Comparison of ENCODE assay signal across 8 cellular contexts in the genomic region with DNA sequence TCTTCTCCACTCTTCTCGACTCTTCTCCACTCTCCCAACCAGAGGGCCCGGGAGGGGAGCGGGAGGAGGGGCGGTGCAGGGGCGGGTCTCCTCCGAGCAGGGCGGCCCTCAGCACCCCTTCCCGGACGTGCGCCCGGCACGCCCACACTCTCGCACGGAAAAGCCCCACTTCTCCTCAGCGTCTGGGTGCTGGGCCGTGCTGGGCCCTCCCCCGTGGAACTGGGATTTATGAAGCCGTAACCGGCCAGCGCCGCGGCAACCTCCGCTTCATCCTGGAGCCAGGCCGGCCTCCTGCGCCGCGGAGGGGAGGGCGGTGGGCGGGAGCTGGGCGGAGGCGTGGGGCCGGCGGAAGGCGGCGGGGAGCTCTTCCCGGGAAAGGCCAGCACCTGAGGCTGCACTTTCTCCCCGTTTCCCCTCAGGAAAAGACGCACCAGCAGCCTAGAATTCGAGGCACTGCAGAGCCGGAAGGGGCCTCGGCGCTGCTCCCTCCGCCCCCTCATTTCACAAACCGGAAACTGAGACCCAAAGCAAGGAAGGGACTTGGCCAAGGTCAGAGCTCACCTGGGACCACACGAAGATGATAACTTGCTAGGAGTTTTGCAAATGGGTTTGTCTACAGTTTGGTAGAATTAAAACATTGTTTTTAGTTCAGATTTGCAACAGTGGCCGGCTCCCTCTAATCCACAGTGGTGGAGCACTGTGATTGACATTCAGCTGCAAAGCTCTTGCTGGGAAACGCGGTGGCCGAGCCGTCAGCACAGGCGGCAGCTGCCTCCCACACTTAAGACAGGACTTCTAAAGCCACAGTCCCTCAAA. TPM values are rescaled to one million over a fixed set of nuclear protein-coding genes. Genes with fewer than 3 reads are reported as not detected.
A peak's percentile ranks its signal among the peaks of the same experiment; 100 is the strongest.
DNase-seq lines count a peak whose midpoint lies in the region; ATAC-seq and TF ChIP-seq lines count a peak whose summit lies in the region.

No MANE protein-coding gene starts in this region.

- H3K9me3 ChIP-seq in SJCRH30 (replicated peaks) (no peaks in the 10 kb centered on the region), ascending aorta (no peaks in the 10 kb centered on the region)

- peak overlapping the region; percentile 62 for H3K4me3 ChIP-seq in AG04449 (ENCODE audit: low read depth, low read length)
- H3K4me3 ChIP-seq in SJCRH30 = peak overlapping the region; percentile 62
- peak overlapping the region; percentile 58 to 70 for H3K4me3 ChIP-seq in ascending aorta

- TF ChIP-seq CTCF in AG04449 (IDR thresholded peaks at IDR 0.05; ENCODE audit: insufficient read depth, low read length, missing control alignments) = no peak
- TF ChIP-seq CTCF in ascending aorta (IDR thresholded peaks at IDR 0.05) = no peak

- DNase-seq in AG04449 (ENCODE audit: low read depth, low spot score) (no peak), SJCRH30 (peak; percentile 43 to 55), ascending aorta (ENCODE audit: low spot score in 2 of 2) (peak in 1 of 2 donors; percentile 86), hepatic stellate cell (ENCODE audit: low spot score) (peak; percentile 77), sciatic nerve (ENCODE audit: low spot score) (peak; percentile 90), inferior parietal cortex (ENCODE audit: extremely low spot score) (no peak)

- H3K27me3 ChIP-seq in SJCRH30 (no peaks in the 10 kb centered on the region), ascending aorta (no peaks in the 10 kb centered on the region)

- POLR2A ChIA-PET in AG04449 (lab: Yijun Ruan, JAX) = no interaction called here

- ATAC-seq in GM18909 (IDR thresholded peaks at IDR 0.05; ENCODE audit: poor library complexity, unreplicated experiment) (peak; percentile 66), HG03342 (IDR thresholded peaks at IDR 0.05; ENCODE audit: unreplicated experiment) (peak; percentile 71), sciatic nerve (peak; percentile 82)

- no peak overlapping the region for H3K27ac ChIP-seq in SJCRH30
- H3K27ac ChIP-seq in ascending aorta = peak overlapping the region; percentile 87 to 89

- peaks cover 27% of the 10 kb centered on the region for H3K4me1 ChIP-seq in SJCRH30
- H3K4me1 ChIP-seq in ascending aorta = peaks cover 23 to 36% of the 10 kb centered on the region in 2 donors

- intact Hi-C loops in ascending aorta (cut with DNase I) (loop anchor here (1.0 to 2.0 kb wide), 4 partner anchors 10 to 187 kb away; partner anchors contain the start of genes IGSF9B and VPS26B), sciatic nerve (cut with DNase I) (no loop called here)

- CTCF ChIA-PET in AG04449 (lab: Yijun Ruan, JAX) = interaction anchor here (0.6 to 7.6 kb wide), 5 partner anchors 9 to 110 kb away, joined by 3 to 85 read pairs (median 6); no protein-coding TSS in a partner anchor

- H3K36me3 ChIP-seq in SJCRH30 (no peaks in the 10 kb centered on the region), ascending aorta (no peaks in the 10 kb centered on the region)

RNA-seq across cellular contexts. Expression of gene JAM3, which starts 31.6 kb away (rescaled TPM):
- total RNA-seq in SJCRH30 (2014; rRNA removed; shearing (Covaris generic)) = 152 and 155 TPM in 2 replicates
- total RNA-seq in ascending aorta (59.8 TPM), sciatic nerve (126 TPM)

Comparison
In these comparisons a context has a peak if more than half of its experiments do, and no peak if none do; other contexts are left out.
1. DNase-seq: peak in SJCRH30 (2 of 2), hepatic stellate cell (single experiment) and sciatic nerve (single experiment); none in AG04449 (single experiment) and inferior parietal cortex (single experiment).
2. Peak in every context shown above with its lines, with median percentiles within 50 percentile points of each other: H3K4me3 ChIP-seq and ATAC-seq.